In genomic region chr3:15171096-15171495, GRCh38 we compare ENCODE assay signal across 10 cellular contexts. TPM values are rescaled to one million over a fixed set of nuclear protein-coding genes. Genes with fewer than 3 reads are reported as not detected.
DNase-seq lines count a peak whose midpoint lies in the region; ATAC-seq lines count a peak whose summit lies in the region.
"Had no signal": no experiment of that assay in that cellular context is flagged by ENCODE, and none has a peak within 500 bp of the region (broad histone marks: within the 10 kb centered on the region; RNA-seq: fewer than 3 reads in every experiment).

No MANE protein-coding gene starts in this region.

- CTCF ChIA-PET in activated CD4-positive, alpha-beta memory T cell treated with anti-CD3 and anti-CD28 coated beads for 36 hours (lab: Charles Lee), result no interaction called here

- H3K4me3 Mint-ChIP-seq in effector memory CD8-positive, alpha-beta T cell, result no peak overlapping the region
- no peak overlapping the region for H3K4me3 Mint-ChIP-seq in activated CD4-positive, alpha-beta memory T cell treated with anti-CD3 and anti-CD28 coated beads for 36 hours
- H3K4me3 Mint-ChIP-seq: activated CD8-positive, alpha-beta memory T cell treated with anti-CD3 and anti-CD28 coated beads, Interleukin-2, amount 10 ng/mL, durations not matched to agents 7 days and 5 days had no signal

- DNase-seq in GF-D8 (lab: John Stamatoyannopoulos, UW) (peak; percentile 18), adipocyte (ENCODE audit: low read depth) (peak; percentile 49), NCI-H774 (lab: John Stamatoyannopoulos, UW) (no peak)
- DNase-seq in effector memory CD8-positive, alpha-beta T cell, result no peak
- no peak for DNase-seq in activated CD4-positive, alpha-beta memory T cell treated with anti-CD3 and anti-CD28 coated beads for 36 hours
- DNase-seq: activated CD8-positive, alpha-beta memory T cell treated with anti-CD3 and anti-CD28 coated beads, Interleukin-2, amount 10 ng/mL, durations not matched to agents 7 days and 5 days; NCI-H82 had no signal

- H3K27me3 ChIP-seq in adipocyte (replicated peaks; ENCODE audit: control insufficient read depth, insufficient read depth, low read length), result peaks cover 39% of the 10 kb centered on the region

- intact Hi-C loops in activated CD4-positive, alpha-beta memory T cell treated with anti-CD3 and anti-CD28 coated beads for 36 hours (cut with micrococcal nuclease), result no loop called here

- peaks cover 8% of the 10 kb centered on the region for H3K9me3 ChIP-seq in adipocyte (ENCODE audit: control insufficient read depth, low read length)

- H3K4me1 ChIP-seq in adipocyte (ENCODE audit: control insufficient read depth, insufficient read depth, low read length), result peaks cover 8% of the 10 kb centered on the region

- no peak overlapping the region for H3K9ac ChIP-seq in adipocyte (ENCODE audit: low read length)

- H3K27me3 Mint-ChIP-seq in effector memory CD8-positive, alpha-beta T cell, result peaks cover 29 to 34% of the 10 kb centered on the region in 2 donors
- peaks cover 7% of the 10 kb centered on the region for H3K27me3 Mint-ChIP-seq in activated CD4-positive, alpha-beta memory T cell treated with anti-CD3 and anti-CD28 coated beads for 36 hours

- H3K27ac Mint-ChIP-seq in effector memory CD8-positive, alpha-beta T cell, result no peak overlapping the region
- no peak overlapping the region for H3K27ac Mint-ChIP-seq in activated CD4-positive, alpha-beta memory T cell treated with anti-CD3 and anti-CD28 coated beads for 36 hours
- H3K27ac Mint-ChIP-seq: activated CD8-positive, alpha-beta memory T cell treated with anti-CD3 and anti-CD28 coated beads, Interleukin-2, amount 10 ng/mL, durations not matched to agents 7 days and 5 days had no signal

- ATAC-seq in GM19438 (IDR thresholded peaks at IDR 0.05; ENCODE audit: low read depth, unreplicated experiment), result peak; percentile 89
- ATAC-seq in HG03175 (IDR thresholded peaks at IDR 0.05; ENCODE audit: unreplicated experiment), result peak; percentile 64
- ATAC-seq in effector memory CD8-positive, alpha-beta T cell (replicated peaks), result no peak
- no peak for ATAC-seq in GM19395 (IDR thresholded peaks at IDR 0.05; ENCODE audit: unreplicated experiment)
- ATAC-seq: activated CD8-positive, alpha-beta memory T cell treated with anti-CD3 and anti-CD28 coated beads, Interleukin-2, amount 10 ng/mL, durations not matched to agents 7 days and 5 days had no signal

- H3K4me1 Mint-ChIP-seq in effector memory CD8-positive, alpha-beta T cell (ENCODE audit: low read depth in 2 of 2), result peaks cover 0 to 2% of the 10 kb centered on the region in 2 donors
- H3K4me1 Mint-ChIP-seq in activated CD4-positive, alpha-beta memory T cell treated with anti-CD3 and anti-CD28 coated beads for 36 hours (ENCODE audit: low read depth), result no peaks in the 10 kb centered on the region

- H3K4me3 ChIP-seq in adipocyte (ENCODE audit: low read length), result no peak overlapping the region

- no peaks in the 10 kb centered on the region for H3K36me3 Mint-ChIP-seq in effector memory CD8-positive, alpha-beta T cell (ENCODE audit: insufficient read depth)
- H3K36me3 Mint-ChIP-seq in activated CD4-positive, alpha-beta memory T cell treated with anti-CD3 and anti-CD28 coated beads for 36 hours, result no peaks in the 10 kb centered on the region
- H3K36me3 Mint-ChIP-seq: activated CD8-positive, alpha-beta memory T cell treated with anti-CD3 and anti-CD28 coated beads, Interleukin-2, amount 10 ng/mL, durations not matched to agents 7 days and 5 days had no signal

- H3K36me3 ChIP-seq in adipocyte (ENCODE audit: control insufficient read depth, insufficient read depth, low read length, severe bottlenecking), result no peaks in the 10 kb centered on the region

- H3K9me3 Mint-ChIP-seq in effector memory CD8-positive, alpha-beta T cell, result no peaks in the 10 kb centered on the region
- no peaks in the 10 kb centered on the region for H3K9me3 Mint-ChIP-seq in activated CD4-positive, alpha-beta memory T cell treated with anti-CD3 and anti-CD28 coated beads for 36 hours

- POLR2A ChIA-PET in activated CD4-positive, alpha-beta memory T cell treated with anti-CD3 and anti-CD28 coated beads for 36 hours (lab: Charles Lee), result no interaction called here

RNA-seq across cellular contexts. Expression of gene CAPN7, which starts 35.0 kb away (rescaled TPM):
- 10 to 100 TPM; 23.6 to 28.1 TPM for total RNA-seq in activated CD4-positive, alpha-beta memory T cell treated with anti-CD3 and anti-CD28 coated beads for 36 hours

Comparison
In these comparisons a context has a peak if more than half of its experiments do, and no peak if none do; other contexts are left out.
1. DNase-seq: peak in GF-D8 (single experiment) and adipocyte (single experiment); none in NCI-H774 (single experiment), effector memory CD8-positive, alpha-beta T cell (0 of 3) and activated CD4-positive, alpha-beta memory T cell treated with anti-CD3 and anti-CD28 coated beads for 36 hours (single experiment).
2. ATAC-seq: peak in GM19438 (single experiment) and HG03175 (single experiment); none in effector memory CD8-positive, alpha-beta T cell (single experiment) and GM19395 (single experiment).